18 cellular contexts compared by ENCODE assay signal in the genomic region with DNA sequence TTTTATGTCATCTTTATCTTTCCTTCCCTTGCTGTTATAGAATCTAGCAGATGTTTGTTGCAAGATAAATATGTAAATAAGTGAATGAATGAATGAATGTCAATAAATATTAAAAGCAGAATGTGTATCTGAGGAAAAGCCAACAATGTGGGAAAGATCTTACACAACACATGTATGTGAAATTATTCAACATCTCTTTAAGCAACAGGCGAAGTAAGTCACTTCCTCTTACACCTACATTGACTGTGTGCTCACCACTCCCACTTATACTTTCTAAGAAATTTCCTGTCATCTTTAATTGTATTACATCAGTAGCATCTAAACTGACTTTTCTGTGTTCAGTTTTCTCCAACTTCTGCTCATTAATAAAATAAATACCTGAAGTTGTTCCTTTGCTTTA. TPM values are rescaled to one million over a fixed set of nuclear protein-coding genes. Genes with fewer than 3 reads are reported as not detected.
DNase-seq lines count a peak whose midpoint lies in the region; ATAC-seq, FAIRE-seq and TF ChIP-seq lines count a peak whose summit lies in the region.
"Had no signal": no experiment of that assay in that cellular context is flagged by ENCODE, and none has a peak within 500 bp of the region (broad histone marks: within the 10 kb centered on the region; RNA-seq: fewer than 3 reads in every experiment).

No MANE protein-coding gene starts in this region.

- TF ChIP-seq CTCF in RWPE2 (IDR thresholded peaks at IDR 0.05; ENCODE audit: poor library complexity, severe bottlenecking): no peak

- H3K27me3 ChIP-seq in Karpas-422 (ENCODE audit: low read length): no peaks in the 10 kb centered on the region
- no peaks in the 10 kb centered on the region for H3K27me3 ChIP-seq in RWPE2 (ENCODE audit: insufficient read depth, poor library complexity, severe bottlenecking)

- H2AFZ ChIP-seq in Karpas-422 (ENCODE audit: low read length): no peak overlapping the region

- H4K20me1 ChIP-seq in Karpas-422 (ENCODE audit: insufficient read depth, low read depth, low read length): no peaks in the 10 kb centered on the region

- no peaks in the 10 kb centered on the region for H3K9me2 ChIP-seq in Karpas-422 (replicated peaks; ENCODE audit: insufficient read depth, low read length)

- H3K9ac ChIP-seq in Karpas-422 (ENCODE audit: low read length): no peak overlapping the region

- no peak overlapping the region for H3K4me3 ChIP-seq in Karpas-422 (ENCODE audit: low read length)
- H3K4me3 ChIP-seq in RWPE2 (ENCODE audit: severe bottlenecking): no peak overlapping the region

- H3K4me2 ChIP-seq in Karpas-422 (ENCODE audit: low read depth, low read length, poor library complexity, severe bottlenecking): no peak overlapping the region

- no peak overlapping the region for H3K27ac ChIP-seq in Karpas-422 (ENCODE audit: low read length)
- no peak overlapping the region for H3K27ac ChIP-seq in RWPE2 (ENCODE audit: poor library complexity, severe bottlenecking)

- H3K79me2 ChIP-seq in Karpas-422 (ENCODE audit: low read length): no peaks in the 10 kb centered on the region

- no peak for FAIRE-seq in urothelium cell line (lab: Jason Lieb, UNC)
- FAIRE-seq: G401.6 had no signal

- H3K9me3 ChIP-seq in Karpas-422 (ENCODE audit: low read length) (peaks cover 4% of the 10 kb centered on the region), RWPE2 (ENCODE audit: severe bottlenecking) (no peaks in the 10 kb centered on the region)

- ATAC-seq in RWPE2 (ENCODE audit: low read depth) (peak; percentile 70), esophagus mucosa (peak; percentile 84), GM18858 (IDR thresholded peaks at IDR 0.05; ENCODE audit: unreplicated experiment) (no peak), HG02840 (IDR thresholded peaks at IDR 0.05; ENCODE audit: low FRiP score, unreplicated experiment) (no peak)

- DNase-seq in CD1c-positive myeloid dendritic cell (ENCODE audit: extremely low spot score) (peak; percentile 35), Karpas-422 (peak; percentile 46), RWPE2 (ENCODE audit: low spot score) (no peak), urothelium cell line (ENCODE audit: low spot score) (no peak)
- DNase-seq: CD4-positive, CD25-positive, alpha-beta regulatory T cell; DMS79 treated with DMSO at 0.1 percent for 48 hours; GOT3; IMR-90; NCI-H1092; NCI-H1694; NCI-H2107; NCI-H345; NCI-H526 treated with DMSO at 0.1 percent for 48 hours; Right ventricle myocardium superior had no signal

- H3K36me3 ChIP-seq in Karpas-422 (ENCODE audit: insufficient read depth, low read length) (no peaks in the 10 kb centered on the region), RWPE2 (ENCODE audit: low read depth) (no peaks in the 10 kb centered on the region)

- H3K4me1 ChIP-seq in Karpas-422 (ENCODE audit: low read length): no peaks in the 10 kb centered on the region
- H3K4me1 ChIP-seq in RWPE2 (ENCODE audit: insufficient read depth, poor library complexity, severe bottlenecking): peaks cover 19% of the 10 kb centered on the region

RNA-seq across cellular contexts. Expression of a gene that starts 43.0 kb away (rescaled TPM):
- not detected in 2 replicates for total RNA-seq in Karpas-422 (2014; rRNA removed; shearing (Covaris generic); ENCODE audit: low replicate concordance)
- total RNA-seq in esophagus mucosa: 0.16 TPM
- total RNA-seq: CD4-positive, CD25-positive, alpha-beta regulatory T cell; IMR-90 had no signal

Comparison
In these comparisons a context has a peak if more than half of its experiments do, and no peak if none do; other contexts are left out.
1. DNase-seq: peak in CD1c-positive myeloid dendritic cell (single experiment) and Karpas-422 (single experiment); none in RWPE2 (single experiment) and urothelium cell line (single experiment).
2. ATAC-seq: peak in RWPE2 (single experiment) and esophagus mucosa (single experiment); none in GM18858 (single experiment) and HG02840 (single experiment).